ENCODE assay signal across 8 cellular contexts in the genomic region with DNA sequence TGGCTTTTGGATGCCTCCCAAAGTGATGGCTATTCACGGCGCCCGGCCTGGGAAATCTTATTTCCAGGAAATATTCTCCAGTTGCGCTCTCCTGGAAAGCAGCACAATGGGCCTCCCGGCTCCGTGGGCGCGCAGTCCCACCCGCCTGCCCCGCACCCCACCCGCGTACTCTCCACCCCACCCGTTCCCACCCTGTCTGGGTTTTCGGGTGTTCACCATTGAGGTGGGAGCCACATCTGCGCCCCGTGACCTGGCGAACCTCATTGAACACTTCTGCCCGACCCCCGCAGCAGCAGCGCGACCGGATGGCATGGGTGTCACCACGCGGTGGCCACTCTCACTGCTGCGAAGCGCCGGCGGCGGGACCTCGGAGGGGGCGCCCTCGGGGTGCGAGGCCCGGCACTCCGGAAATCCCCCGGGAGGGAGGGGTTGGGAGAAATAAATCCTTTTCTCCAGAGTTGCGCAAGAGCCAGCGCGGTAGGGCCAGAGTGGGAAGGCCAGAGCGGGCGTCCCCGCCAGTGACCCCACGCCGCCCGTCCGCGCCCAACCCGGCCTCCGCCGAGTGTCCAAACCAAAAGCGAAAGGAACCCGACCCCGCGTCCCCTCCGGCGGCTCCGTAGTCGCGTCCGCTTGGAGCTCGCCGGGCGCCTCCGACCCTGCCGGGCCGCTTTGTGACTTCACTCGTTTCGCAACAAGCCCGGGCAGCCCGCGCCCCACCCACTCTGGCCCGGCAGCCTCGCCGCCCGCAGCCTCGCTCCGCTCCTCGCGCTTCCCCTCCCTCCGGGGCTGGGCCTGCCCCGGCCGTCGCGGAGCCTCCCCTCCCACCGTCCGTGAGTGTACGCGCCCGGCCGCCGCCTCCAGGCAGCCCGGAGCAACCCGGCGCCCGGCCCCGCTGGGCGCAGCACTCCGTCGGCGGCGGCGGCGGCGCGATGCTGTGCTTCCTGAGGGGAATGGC. TPM values are rescaled to one million over a fixed set of nuclear protein-coding genes. Genes with fewer than 3 reads are reported as not detected.
DNase-seq lines count a peak whose midpoint lies in the region; ATAC-seq and TF ChIP-seq lines count a peak whose summit lies in the region.

DRAM1 (plus strand) TSS at position 720 of the 955 bp plus-strand sequence; CDS start at position 930, 210 bp downstream.

- H3K79me2 ChIP-seq in hepatocyte: peaks cover 24% of the 10 kb centered on the region

- no peaks in the 10 kb centered on the region for H3K9me3 ChIP-seq in hepatocyte (ENCODE audit: low read depth)
- no peaks in the 10 kb centered on the region for H3K9me3 ChIP-seq in aorta (ENCODE audit: control insufficient read depth, low read length)

- no peaks in the 10 kb centered on the region for H4K20me1 ChIP-seq in hepatocyte (ENCODE audit: insufficient read depth, poor library complexity, severe bottlenecking)

- ATAC-seq in aorta (ENCODE audit: low FRiP score): peak; percentile 96

- intact Hi-C loops in aorta (cut with DNase I): no loop called here

- H3K4me1 ChIP-seq in hepatocyte (ENCODE audit: insufficient read depth) (no peaks in the 10 kb centered on the region), aorta (ENCODE audit: control insufficient read depth in 1 of 2, insufficient read depth in 2 of 2, low read length in 2 of 2) (no peaks in the 10 kb centered on the region)

- 8% methylated on average over 49 of the region's 105 CpGs for WGBS in hepatocyte (ENCODE audit: low lambda C conversion rate, missing lambda C conversion rate)
- 0 to 1% methylated on average over 98 to 105 of the region's 105 CpGs for WGBS in aorta, 2 donors

- H3K36me3 ChIP-seq in hepatocyte (replicated peaks; ENCODE audit: insufficient read depth, low read depth) (no peaks in the 10 kb centered on the region), aorta (ENCODE audit: control insufficient read depth in 1 of 2, insufficient read depth in 2 of 2, low read length in 1 of 2) (no peaks in the 10 kb centered on the region)

- DNase-seq in H4 (ENCODE audit: low spot score) (peak; percentile 81), LoVo (ENCODE audit: low spot score) (peak; percentile 95), T-helper 22 cell (ENCODE audit: low read depth) (peak; percentile 48), astrocyte of the hippocampus (ENCODE audit: low read depth, low spot score) (peak; percentile 96), hepatocyte (ENCODE audit: low spot score) (peak; percentile 96), retina (peak; percentile 90), aorta (peak; percentile 96 to 98)

- H3K27me3 ChIP-seq in hepatocyte: no peaks in the 10 kb centered on the region
- no peaks in the 10 kb centered on the region for H3K27me3 ChIP-seq in aorta (ENCODE audit: control insufficient read depth in 1 of 2, insufficient read depth in 2 of 2, low read length in 1 of 2)

- H3K4me2 ChIP-seq in hepatocyte: peak within 1 kb of the TSS; percentile 92

- peak; percentile 20 for TF ChIP-seq CTCF in hepatocyte (IDR thresholded peaks at IDR 0.05; ENCODE audit: poor library complexity)

- H3K9me2 ChIP-seq in hepatocyte (replicated peaks; ENCODE audit: insufficient read depth): no peaks in the 10 kb centered on the region

- peak within 1 kb of the TSS; percentile 93 for H3K27ac ChIP-seq in hepatocyte
- H3K27ac ChIP-seq in aorta (ENCODE audit: low read depth in 1 of 2, low read length in 2 of 2): peak within 1 kb of the TSS; percentile 91 to 96

- peak within 1 kb of the TSS; percentile 75 for H3K4me3 ChIP-seq in GM08714 (ENCODE audit: low read length)
- peak within 1 kb of the TSS; percentile 89 for H3K4me3 ChIP-seq in hepatocyte
- H3K4me3 ChIP-seq in aorta (ENCODE audit: low read length in 2 of 2): peak within 1 kb of the TSS; percentile 60 to 71

- H2AFZ ChIP-seq in hepatocyte: peak within 1 kb of the TSS; percentile 90

RNA-seq across cellular contexts. Expression of gene DRAM1, which starts in this region (rescaled TPM):
- total RNA-seq in H4 (2014; rRNA removed; shearing (Covaris generic)): 16.9 and 29.0 TPM in 2 replicates
- total RNA-seq in hepatocyte (24.0 and 26.0 TPM in 2 replicates), aorta (10 to 100 TPM; 28.6 to 37.4 TPM)
- polyA plus RNA-seq in hepatocyte (27.2 and 28.2 TPM in 2 replicates), aorta (10 to 100 TPM; 11.0 to 16.5 TPM)

Comparison
In these comparisons a context has a peak if more than half of its experiments do, and no peak if none do; other contexts are left out.
1. Peak in every context shown above with its lines: DNase-seq, ATAC-seq, H3K4me3 ChIP-seq and H3K27ac ChIP-seq.